ENCODE assay signal across 9 cellular contexts in the genomic region with DNA sequence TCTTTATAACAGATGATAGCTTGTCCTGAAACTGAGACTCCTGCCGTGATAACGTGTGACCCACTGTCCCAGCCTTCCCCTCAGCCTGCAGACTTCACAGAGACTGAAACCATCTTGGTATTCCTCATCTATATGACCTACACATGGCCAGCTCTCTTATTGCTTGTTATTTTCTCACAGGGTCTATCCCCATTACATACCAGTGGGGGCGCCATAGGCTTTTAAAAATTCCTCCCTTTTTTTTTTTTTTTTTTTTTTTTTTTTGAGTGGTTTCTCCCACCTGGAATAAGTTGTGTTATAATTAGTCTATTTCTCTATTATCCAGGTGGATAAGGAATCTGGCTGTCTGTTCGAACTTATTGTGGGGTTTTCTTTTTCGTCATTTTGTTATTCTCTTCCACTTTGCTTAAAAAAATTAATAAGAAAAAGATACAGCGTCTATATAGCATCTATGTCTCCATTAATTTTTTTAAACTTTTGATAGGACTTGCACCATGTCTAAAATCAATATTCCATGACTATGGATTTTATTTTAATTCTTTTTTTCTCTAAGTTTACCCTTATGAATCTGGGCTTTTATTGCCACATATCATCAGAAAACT. TPM values are rescaled to one million over a fixed set of nuclear protein-coding genes. Genes with fewer than 3 reads are reported as not detected.
DNase-seq lines count a peak whose midpoint lies in the region; ATAC-seq and TF ChIP-seq lines count a peak whose summit lies in the region.
"Had no signal": no experiment of that assay in that cellular context is flagged by ENCODE, and none has a peak within 500 bp of the region (broad histone marks: within the 10 kb centered on the region; RNA-seq: fewer than 3 reads in every experiment).

No MANE protein-coding gene starts in this region.

- H3K36me3 Mint-ChIP-seq in neural progenitor cell: peaks cover 47% of the 10 kb centered on the region

- H3K27me3 Mint-ChIP-seq in neural progenitor cell (ENCODE audit: insufficient read depth, low read depth): peaks cover 3% of the 10 kb centered on the region

- ATAC-seq in HG02840 (IDR thresholded peaks at IDR 0.05; ENCODE audit: low FRiP score, unreplicated experiment) (no peak), GM21825 (IDR thresholded peaks at IDR 0.05; ENCODE audit: unreplicated experiment) (no peak), GM18498 (IDR thresholded peaks at IDR 0.05; ENCODE audit: unreplicated experiment) (no peak)

- TF ChIP-seq CTCF in cardiac fibroblast (IDR thresholded peaks at IDR 0.05; ENCODE audit: low read depth, low read length) (peak; percentile 36), neural progenitor cell (IDR thresholded peaks at IDR 0.05) (peak; percentile 67)

- no peak overlapping the region for H3K4me2 ChIP-seq in neural progenitor cell

- peaks cover 13% of the 10 kb centered on the region for H3K9me3 Mint-ChIP-seq in neural progenitor cell

- no peaks in the 10 kb centered on the region for H3K4me1 ChIP-seq in neural progenitor cell
- H3K4me1 ChIP-seq: SJSA1 had no signal

- no peak overlapping the region for H2AFZ ChIP-seq in neural progenitor cell (replicated peaks)

- no peaks in the 10 kb centered on the region for H3K27me3 ChIP-seq in neural progenitor cell
- H3K27me3 ChIP-seq: SJSA1 had no signal

- no peak overlapping the region for H3K27ac Mint-ChIP-seq in neural progenitor cell

- no peak overlapping the region for H3K9ac ChIP-seq in neural progenitor cell

- H3K4me1 Mint-ChIP-seq in neural progenitor cell: no peaks in the 10 kb centered on the region

- no peaks in the 10 kb centered on the region for H3K79me2 ChIP-seq in neural progenitor cell (ENCODE audit: low read depth)

- no peaks in the 10 kb centered on the region for H4K20me1 ChIP-seq in neural progenitor cell (ENCODE audit: low read depth)

- no peak overlapping the region for H3K4me3 Mint-ChIP-seq in neural progenitor cell

- H3K4me3 ChIP-seq in cardiac fibroblast (replicated peaks in 1 of 2; ENCODE audit: low read depth in 2 of 2, low read length in 2 of 2) (no peak overlapping the region), neural progenitor cell (no peak overlapping the region)
- H3K4me3 ChIP-seq: SJSA1 had no signal

- peak; percentile 29 for DNase-seq in DMS 273 (lab: John Stamatoyannopoulos, UW; ENCODE audit: unreplicated experiment)
- DNase-seq in DMS 273 treated with DMSO at 0.1 percent for 48 hours (lab: John Stamatoyannopoulos, UW): no peak
- DNase-seq in M059J (ENCODE audit: low read depth): peak; percentile 10
- peak; percentile 28 to 35 for DNase-seq in cardiac fibroblast (ENCODE audit: low read depth in 2 of 2)
- DNase-seq in neural progenitor cell (ENCODE audit: low spot score): peak; percentile 50

- no peaks in the 10 kb centered on the region for H3K9me3 ChIP-seq in neural progenitor cell (ENCODE audit: low read depth)
- H3K9me3 ChIP-seq: SJSA1 had no signal

- H3F3A ChIP-seq in neural progenitor cell (ENCODE audit: low read depth): no peaks in the 10 kb centered on the region

- H3K36me3 ChIP-seq in neural progenitor cell: peaks cover 3% of the 10 kb centered on the region
- H3K36me3 ChIP-seq: SJSA1 had no signal

- H3K27ac ChIP-seq in neural progenitor cell: no peak overlapping the region
- H3K27ac ChIP-seq: SJSA1 had no signal

RNA-seq across cellular contexts. Expression of a gene that starts 47.2 kb away (rescaled TPM):
- total RNA-seq in M059J (2014; rRNA removed; shearing (Covaris generic)): 3.9 and 5.2 TPM in 2 replicates
- total RNA-seq in neural progenitor cell (ENCODE audit: low replicate concordance): 44.4 and 65.6 TPM in 2 replicates

RNA-seq across cellular contexts. Expression of a gene that starts 53.2 kb away (rescaled TPM):
- total RNA-seq in M059J (2014; rRNA removed; shearing (Covaris generic)): 23.0 and 23.1 TPM in 2 replicates
- total RNA-seq in neural progenitor cell (ENCODE audit: low replicate concordance): 4.3 and 6.2 TPM in 2 replicates
